ENCODE assay signal across 2 cellular contexts in genomic region chr11:64330888-64331287, GRCh38.
TF ChIP-seq lines count a peak whose summit lies in the region.

No MANE protein-coding gene starts in this region.

TF ChIP-seq in HCT116, 20 proteins besides CTCF, POLR2A, EP300 and RAD21:
- TF ChIP-seq ZBTB33 (IDR thresholded peaks at IDR 0.05; ENCODE audit: extremely low read depth, insufficient replicate concordance, low read length) = no peak
TF ChIP-seq in HCT116: peak in this region for 0.

TF ChIP-seq in WTC11, 78 proteins besides CTCF, POLR2A, EP300 and RAD21:
- TF ChIP-seq OVOL2 (CRISPR knock-in tag; IDR thresholded peaks at IDR 0.05; ENCODE audit: borderline replicate concordance) (no peak), ZNF423 (CRISPR knock-in tag; IDR thresholded peaks at IDR 0.05) (peak; percentile 33; the same call in 1 of the 2 replicates), ZNF317 (CRISPR knock-in tag; IDR thresholded peaks at IDR 0.05; ENCODE audit: borderline replicate concordance, low read depth) (no peak)
